Comparison of ENCODE assay signal across 8 cellular contexts in genomic region chr19:50384685-50385535, GRCh38. TPM values are rescaled to one million over a fixed set of nuclear protein-coding genes. Genes with fewer than 3 reads are reported as not detected.
DNase-seq lines count a peak whose midpoint lies in the region; ATAC-seq and TF ChIP-seq lines count a peak whose summit lies in the region.

No MANE protein-coding gene starts in this region.

- CTCF ChIA-PET in BJ (lab: Yijun Ruan, JAX): interaction anchor here (1.0 to 1.4 kb wide), 7 partner anchors 8 to 171 kb away, joined by 3 to 7 read pairs (median 4); no protein-coding TSS in a partner anchor

- H2AK5ac ChIP-seq in H9 (ENCODE audit: insufficient read length, low read length): no peak overlapping the region

- H2BK12ac ChIP-seq in H9 (ENCODE audit: insufficient read length, low read depth, low read length): no peak overlapping the region

- H3T11ph ChIP-seq in H9 (ENCODE audit: low read length): no peak overlapping the region

- H3K56ac ChIP-seq in H9 (ENCODE audit: insufficient read length, low read depth, low read length): no peak overlapping the region

- no peak overlapping the region for H4K5ac ChIP-seq in H9 (ENCODE audit: insufficient read length, low read depth, low read length)

- H3K4me1 Mint-ChIP-seq in H9: peaks cover 15 to 17% of the 10 kb centered on the region in 2 experiments

- no peak for ATAC-seq in GM18909 (IDR thresholded peaks at IDR 0.05; ENCODE audit: poor library complexity, unreplicated experiment)

- H4K8ac ChIP-seq in H9 (replicated peaks; ENCODE audit: insufficient read length, low read depth, low read length): no peak overlapping the region

- peak overlapping the region; percentile 77 for H3K4me3 ChIP-seq in BJ (ENCODE audit: low read depth, low read length)
- peak overlapping the region; percentile 65 for H3K4me3 ChIP-seq in WI38 (ENCODE audit: low read depth, low read length)
- H3K4me3 ChIP-seq in hepatocyte: peak overlapping the region; percentile 34
- H3K4me3 ChIP-seq in skin epidermis: peak overlapping the region; percentile 47 to 70 (median 54)

- DNase-seq in BJ (ENCODE audit: low read depth) (no peak), H9 (no peak), hepatocyte (ENCODE audit: low spot score) (no peak), NCI-H345 treated with DMSO at 0.1 percent for 48 hours (lab: John Stamatoyannopoulos, UW; ENCODE audit: unreplicated experiment) (no peak)
- no peak for DNase-seq in activated CD8-positive, alpha-beta memory T cell treated with anti-CD3 and anti-CD28 coated beads for 24 hours

- H3K27me3 ChIP-seq in BJ (ENCODE audit: control insufficient read depth, insufficient read depth, low read length): no peaks in the 10 kb centered on the region
- H3K27me3 ChIP-seq in H9 (ENCODE audit: insufficient read depth, low read length): no peaks in the 10 kb centered on the region
- no peaks in the 10 kb centered on the region for H3K27me3 ChIP-seq in hepatocyte

- H3K27ac ChIP-seq in H9 (ENCODE audit: insufficient read length, low read depth, low read length) (no peak overlapping the region), hepatocyte (peak overlapping the region; percentile 83), skin epidermis (peak overlapping the region in 19 of 21 experiments; percentile 55 to 90 (median 83))

- H3K36me3 Mint-ChIP-seq in H9 (ENCODE audit: insufficient read depth in 1 of 3, low read depth in 3 of 3): peaks cover 38 to 56% (median 44%) of the 10 kb centered on the region in 3 experiments

- H2BK5ac ChIP-seq in H9 (ENCODE audit: insufficient read length, low read length): no peak overlapping the region

- H4K20me1 ChIP-seq in H9 (ENCODE audit: control insufficient read depth, insufficient read depth, insufficient read length): no peaks in the 10 kb centered on the region
- H4K20me1 ChIP-seq in hepatocyte (ENCODE audit: insufficient read depth, poor library complexity, severe bottlenecking): no peaks in the 10 kb centered on the region

- H3K79me1 ChIP-seq in H9 (ENCODE audit: insufficient read depth, low read depth, low read length, poor library complexity, severe bottlenecking): peaks cover 8% of the 10 kb centered on the region

- H3K18ac ChIP-seq in H9 (ENCODE audit: insufficient read length, low read depth, low read length): no peak overlapping the region

- no peak overlapping the region for H3K23ac ChIP-seq in H9 (ENCODE audit: insufficient read length, low read depth, low read length)

- peak overlapping the region; percentile 86 for H3K9ac ChIP-seq in H9 (ENCODE audit: extremely low read depth, insufficient read length, low read length)

- H2BK120ac ChIP-seq in H9 (ENCODE audit: low read depth, low read length, poor library complexity, severe bottlenecking): no peak overlapping the region

- no CpG with 5 or more reads among the region's 26 CpGs for WGBS in H9 (ENCODE audit: extremely low coverage, insufficient read length, low lambda C conversion rate)
- 18% methylated on average over 24 of the region's 26 CpGs for WGBS in hepatocyte (ENCODE audit: low lambda C conversion rate, missing lambda C conversion rate)

- peaks cover 12% of the 10 kb centered on the region; the same call in 1 of the 2 replicates for H3K79me2 ChIP-seq in H9 (ENCODE audit: insufficient read depth, low read length)
- peaks cover 31% of the 10 kb centered on the region for H3K79me2 ChIP-seq in hepatocyte

- POLR2A ChIA-PET in BJ (lab: Charles Lee): interaction anchor here (0.6 kb wide), 1 partner anchor 8 kb away, joined by 4 read pairs; no protein-coding TSS in a partner anchor

- no peak overlapping the region for H2BK20ac ChIP-seq in H9 (ENCODE audit: low read depth, low read length, poor library complexity, severe bottlenecking)

- H3K27ac Mint-ChIP-seq in H9: peak overlapping the region in 2 of 3 experiments; percentile 93 to 99; a peak in 6 of 7 replicates

- no peaks in the 10 kb centered on the region for H3K9me2 ChIP-seq in hepatocyte (replicated peaks; ENCODE audit: insufficient read depth)

- H3K4me3 Mint-ChIP-seq in H9: peak overlapping the region; percentile 94

- H3K36me3 ChIP-seq in BJ (ENCODE audit: control insufficient read depth, insufficient read depth, low read length) (peaks cover 14% of the 10 kb centered on the region), hepatocyte (replicated peaks; ENCODE audit: insufficient read depth, low read depth) (no peaks in the 10 kb centered on the region)

- H3K9me3 Mint-ChIP-seq in H9: no peaks in the 10 kb centered on the region; a peak in 2 of 5 replicates

- H3K4me2 ChIP-seq in H9 (ENCODE audit: insufficient read depth, insufficient read length, low read length) (peak overlapping the region; percentile 99), hepatocyte (peak overlapping the region; percentile 98)

- TF ChIP-seq CTCF in BJ (IDR thresholded peaks at IDR 0.05; ENCODE audit: insufficient read depth, low read depth, low read length) (no peak), H9 (conservative IDR thresholded peaks at IDR 0.05) (0 out of 3 replicates have a peak, but pooled peaks have one; percentile 8), WI38 (IDR thresholded peaks at IDR 0.05; ENCODE audit: low read depth, low read length) (no peak), hepatocyte (IDR thresholded peaks at IDR 0.05; ENCODE audit: poor library complexity) (no peak)

- H2BK15ac ChIP-seq in H9 (ENCODE audit: low read depth, low read length): no peak overlapping the region

- H4K91ac ChIP-seq in H9 (ENCODE audit: insufficient read length, low read depth, low read length): no peak overlapping the region

- H3K27me3 Mint-ChIP-seq in H9 (ENCODE audit: low read depth): no peaks in the 10 kb centered on the region; the same call in 1 of the 2 replicates

- H3K4ac ChIP-seq in H9 (ENCODE audit: low read depth, low read length): no peak overlapping the region

- no peaks in the 10 kb centered on the region for H3K9me3 ChIP-seq in H9 (ENCODE audit: control insufficient read depth, low read depth, low read length)
- H3K9me3 ChIP-seq in hepatocyte (ENCODE audit: low read depth): no peaks in the 10 kb centered on the region

- H3K4me1 ChIP-seq in H9 (ENCODE audit: insufficient read depth, low read length): no peaks in the 10 kb centered on the region
- peaks cover 11% of the 10 kb centered on the region for H3K4me1 ChIP-seq in hepatocyte (ENCODE audit: insufficient read depth)

- no peak overlapping the region; the same call in 1 of the 2 replicates for H3K14ac ChIP-seq in H9 (ENCODE audit: insufficient read depth, low read length)

- H2AFZ ChIP-seq in H9 (ENCODE audit: low read length) (no peak overlapping the region), hepatocyte (peak overlapping the region; percentile 36)

- peaks cover 14% of the 10 kb centered on the region for H3K23me2 ChIP-seq in H9 (ENCODE audit: insufficient read length, low read depth, low read length, poor library complexity, severe bottlenecking)

RNA-seq across cellular contexts. Expression of gene POLD1, which starts 0.8 kb away (rescaled TPM):
- polyA plus RNA-seq in BJ (2011; rRNA removed) (4.7 and 10.8 TPM in 2 replicates), hepatocyte (32.6 and 40.4 TPM in 2 replicates)
- polyA minus RNA-seq in BJ (2011; rRNA and poly(A)+ RNA removed): 16.5 and 17.0 TPM in 2 replicates
- total RNA-seq in H9 (2021) (165 and 178 TPM in 2 replicates), hepatocyte (13.6 and 18.2 TPM in 2 replicates)

RNA-seq across cellular contexts. Expression of gene NR1H2, which starts 8.7 kb away (rescaled TPM):
- polyA plus RNA-seq in BJ (2011; rRNA removed): 51.2 and 78.4 TPM in 2 replicates
- polyA minus RNA-seq in BJ (2011; rRNA and poly(A)+ RNA removed): 37.8 and 56.8 TPM in 2 replicates
- 33.2 and 35.8 TPM in 2 replicates for total RNA-seq in H9 (2021)
- total RNA-seq in hepatocyte: 41.4 and 53.2 TPM in 2 replicates
- 55.9 and 62.9 TPM in 2 replicates for polyA plus RNA-seq in hepatocyte

RNA-seq across cellular contexts. Expression of gene NAPSA, which starts 19.5 kb away (rescaled TPM):
- 0.32 and 0.38 TPM in 2 replicates for polyA plus RNA-seq in BJ (2011; rRNA removed)
- polyA minus RNA-seq in BJ (2011; rRNA and poly(A)+ RNA removed): 0.09 TPM in 1 of 2 replicates, not detected in the other
- total RNA-seq in H9 (2021): 0.33 and 0.44 TPM in 2 replicates
- total RNA-seq in hepatocyte: 7.3 and 12.4 TPM in 2 replicates
- polyA plus RNA-seq in hepatocyte: 2.7 and 12.1 TPM in 2 replicates

RNA-seq across cellular contexts. Expression of gene SPIB, which starts 33.8 kb away (rescaled TPM):
- polyA plus RNA-seq in BJ (2011; rRNA removed) (not detected in 2 replicates), hepatocyte (0.63 and 1.7 TPM in 2 replicates)
- not detected in 2 replicates for polyA minus RNA-seq in BJ (2011; rRNA and poly(A)+ RNA removed)
- total RNA-seq in H9 (2021) (30.2 and 33.3 TPM in 2 replicates), hepatocyte (2.8 TPM in 2 replicates)

RNA-seq across cellular contexts. Expression of gene MYBPC2, which starts 47.8 kb away (rescaled TPM):
- polyA plus RNA-seq in BJ (2011; rRNA removed): not detected in 2 replicates
- polyA minus RNA-seq in BJ (2011; rRNA and poly(A)+ RNA removed): not detected in 2 replicates
- 3.8 and 4.9 TPM in 2 replicates for total RNA-seq in H9 (2021)
- 0.07 and 0.16 TPM in 2 replicates for total RNA-seq in hepatocyte
- 0.04 TPM in 1 of 2 replicates, not detected in the other for polyA plus RNA-seq in hepatocyte
